11 cellular contexts compared by ENCODE assay signal in genomic region chr3:134839990-134840389, GRCh38.
A peak's percentile ranks its signal among the peaks of the same experiment; 100 is the strongest.
DNase-seq lines count a peak whose midpoint lies in the region; ATAC-seq lines count a peak whose summit lies in the region.
"Had no signal": no experiment of that assay in that cellular context is flagged by ENCODE, and none has a peak within 500 bp of the region (broad histone marks: within the 10 kb centered on the region; RNA-seq: fewer than 3 reads in every experiment).

No MANE protein-coding gene starts in this region.

- peaks cover 14% of the 10 kb centered on the region for H3K9me3 Mint-ChIP-seq in stimulated activated memory B cell treated with anti-CD40 and anti-IgM and Interleukin-4, amounts not matched to agents 10 μg/mL and 1 μg/mL and 100 μg/mL, for 72 hours

- H3K36me3 Mint-ChIP-seq in stimulated activated memory B cell treated with anti-CD40 and anti-IgM and Interleukin-4, amounts not matched to agents 10 μg/mL and 1 μg/mL and 100 μg/mL, for 72 hours, result peaks cover 26% of the 10 kb centered on the region

- no peak overlapping the region for H3K4me3 Mint-ChIP-seq in stimulated activated memory B cell treated with anti-CD40 and anti-IgM and Interleukin-4, amounts not matched to agents 10 μg/mL and 1 μg/mL and 100 μg/mL, for 72 hours
- H3K4me3 Mint-ChIP-seq: neural crest cell had no signal

- no peak overlapping the region for H3K27ac Mint-ChIP-seq in stimulated activated memory B cell treated with anti-CD40 and anti-IgM and Interleukin-4, amounts not matched to agents 10 μg/mL and 1 μg/mL and 100 μg/mL, for 72 hours

- ATAC-seq in HG02642 (IDR thresholded peaks at IDR 0.05; ENCODE audit: poor library complexity, unreplicated experiment), result peak; percentile 66
- peak; percentile 59 for ATAC-seq in HG03565 (IDR thresholded peaks at IDR 0.05; ENCODE audit: unreplicated experiment)
- peak; percentile 78 for ATAC-seq in stimulated activated memory B cell treated with anti-CD40 and anti-IgM and Interleukin-4, amounts not matched to agents 10 μg/mL and 1 μg/mL and 100 μg/mL, for 72 hours

- no peaks in the 10 kb centered on the region for H3K27me3 Mint-ChIP-seq in stimulated activated memory B cell treated with anti-CD40 and anti-IgM and Interleukin-4, amounts not matched to agents 10 μg/mL and 1 μg/mL and 100 μg/mL, for 72 hours

- peaks cover 19% of the 10 kb centered on the region for H3K4me1 Mint-ChIP-seq in stimulated activated memory B cell treated with anti-CD40 and anti-IgM and Interleukin-4, amounts not matched to agents 10 μg/mL and 1 μg/mL and 100 μg/mL, for 72 hours
- H3K4me1 Mint-ChIP-seq: neural crest cell had no signal

- DNase-seq in NOMO-1 treated with DMSO at 0.1 percent for 48 hours (lab: John Stamatoyannopoulos, UW; ENCODE audit: unreplicated experiment) (peak; percentile 27), NOMO-1 treated with dmso at 0.1 percent for 144 hours (lab: John Stamatoyannopoulos, UW; ENCODE audit: unreplicated experiment) (no peak), NCI-H524 treated with DMSO at 0.1 percent for 48 hours (lab: John Stamatoyannopoulos, UW) (no peak), NCI-H2196 (lab: John Stamatoyannopoulos, UW; ENCODE audit: unreplicated experiment) (no peak)
- no peak for DNase-seq in stimulated activated CD8-positive, alpha-beta memory T cell treated with anti-CD3 and anti-CD28 coated beads, Interleukin-4, amount 100 ng/mL, for 48 hours
- DNase-seq: activated CD8-positive, alpha-beta memory T cell treated with anti-CD3 and anti-CD28 coated beads for 24 hours; activated naive CD4-positive, alpha-beta T cell treated with Interleukin-2 at 50 U/mL for 16 hours had no signal
